In the genomic region with DNA sequence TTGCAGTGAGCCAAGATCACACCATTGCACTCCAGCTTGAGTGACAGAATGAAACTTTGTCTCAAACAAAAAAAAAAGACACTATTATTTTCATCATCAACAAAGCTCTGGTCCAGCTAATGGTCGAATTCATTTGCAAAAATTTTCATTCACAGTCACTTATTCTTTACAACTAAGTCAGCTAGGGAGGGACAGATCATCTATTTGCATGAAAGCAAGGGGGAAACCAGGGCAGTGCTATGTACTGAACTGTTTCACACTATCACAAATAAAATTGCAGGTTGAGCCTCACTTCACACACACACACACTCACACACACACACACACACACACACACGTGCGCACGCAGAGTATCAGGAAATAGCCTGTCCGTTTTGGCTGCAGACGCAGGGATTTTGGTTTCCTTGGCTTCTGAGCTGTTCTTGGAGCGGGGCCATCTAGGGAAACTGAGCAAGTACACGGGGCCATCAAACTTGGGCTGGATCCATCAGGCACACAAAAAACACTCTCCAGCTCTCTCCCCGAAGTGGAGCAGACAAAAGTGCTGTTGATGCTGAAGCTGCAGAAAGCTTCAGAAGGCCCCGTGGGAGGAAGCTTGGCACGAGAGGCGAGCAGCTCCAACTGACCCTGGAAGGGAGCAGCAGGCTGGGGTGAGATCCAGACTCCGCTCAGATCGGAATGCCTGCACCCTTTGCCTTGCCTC, we compare ENCODE assay signal across 1 cellular context.
TF ChIP-seq lines count a peak whose summit lies in the region.

No MANE protein-coding gene starts in this region.

TF ChIP-seq in H1, 55 proteins besides CTCF, POLR2A, EP300 and RAD21:
- TF ChIP-seq SIN3A (conservative IDR thresholded peaks at IDR 0.05 in 1 of 2, IDR thresholded peaks at IDR 0.05 in 1 of 2; ENCODE audit: low read depth in 1 of 2, low read length in 2 of 2) (no peak), ASH2L (IDR thresholded peaks at IDR 0.05; ENCODE audit: low read length) (no peak), SIRT6 (IDR thresholded peaks at IDR 0.05; ENCODE audit: low read length) (no peak), TCF12 (IDR thresholded peaks at IDR 0.05; ENCODE audit: low read depth, low read length) (no peak), BACH1 (IDR thresholded peaks at IDR 0.05; ENCODE audit: low read length) (no peak), GABPA (IDR thresholded peaks at IDR 0.05; ENCODE audit: borderline replicate concordance, insufficient read depth, low read length) (no peak)
